In genomic region chr7:39949980-39950472, GRCh38 we compare ENCODE assay signal across 8 cellular contexts. TPM values are rescaled to one million over a fixed set of nuclear protein-coding genes. Genes with fewer than 3 reads are reported as not detected.
DNase-seq lines count a peak whose midpoint lies in the region; ATAC-seq and TF ChIP-seq lines count a peak whose summit lies in the region.

Gene CDK13 (plus strand): TSS chr7:39950256. CDS start chr7:39950642, 386 bp downstream.

- H3K27me3 ChIP-seq in neural progenitor cell = no peaks in the 10 kb centered on the region

- H3K27ac ChIP-seq in neural progenitor cell = peak within 1 kb of the TSS; percentile 95

- peaks cover 56% of the 10 kb centered on the region for H3K79me2 ChIP-seq in neural progenitor cell (ENCODE audit: low read depth)

- DNase-seq in DMS53 treated with DMSO at 0.1 percent for 48 hours (lab: John Stamatoyannopoulos, UW; ENCODE audit: unreplicated experiment) (peak; percentile 46), SHP77 (lab: John Stamatoyannopoulos, UW) (peak; percentile 71 to 87), fibroblast of villous mesenchyme (ENCODE audit: low read depth) (peak; percentile 81), neural progenitor cell (ENCODE audit: low spot score) (peak; percentile 88), stromal cell of bone marrow (ENCODE audit: low read depth) (peak; percentile 38)
- peak; percentile 88 for DNase-seq in activated effector memory CD4-positive, alpha-beta T cell treated with Interleukin-2 at 50 U/mL for 16 hours

- H2AFZ ChIP-seq in neural progenitor cell (replicated peaks) = peak within 1 kb of the TSS; percentile 28

- peaks cover 18% of the 10 kb centered on the region for H3K4me1 ChIP-seq in neural progenitor cell

- H3K4me3 Mint-ChIP-seq in IgD-negative memory B cell (peak within 1 kb of the TSS; percentile 94 to 97 (median 96)), neural progenitor cell (peak within 1 kb of the TSS; percentile 100)

- peaks cover 37% of the 10 kb centered on the region for H4K20me1 ChIP-seq in neural progenitor cell (ENCODE audit: low read depth)

- peak within 1 kb of the TSS; percentile 93 for H3K4me2 ChIP-seq in neural progenitor cell

- no peaks in the 10 kb centered on the region for H3K36me3 ChIP-seq in neural progenitor cell

- peaks cover 30% of the 10 kb centered on the region for H3F3A ChIP-seq in neural progenitor cell (ENCODE audit: low read depth)

- H3K36me3 Mint-ChIP-seq in IgD-negative memory B cell (peaks cover 5% of the 10 kb centered on the region), neural progenitor cell (peaks cover 13% of the 10 kb centered on the region)

- H3K4me1 Mint-ChIP-seq in IgD-negative memory B cell (peaks cover 20 to 36% (median 23%) of the 10 kb centered on the region in 3 donors), neural progenitor cell (peaks cover 21% of the 10 kb centered on the region)

- H3K27me3 Mint-ChIP-seq in IgD-negative memory B cell (no peaks in the 10 kb centered on the region), neural progenitor cell (ENCODE audit: insufficient read depth, low read depth) (peaks cover 8% of the 10 kb centered on the region)

- H3K4me3 ChIP-seq in fibroblast of villous mesenchyme (ENCODE audit: low read depth, low read length) (peak within 1 kb of the TSS; percentile 94), neural progenitor cell (peak within 1 kb of the TSS; percentile 84)

- H3K9ac ChIP-seq in neural progenitor cell = peak within 1 kb of the TSS; percentile 83

- H3K9me3 ChIP-seq in neural progenitor cell (ENCODE audit: low read depth) = no peaks in the 10 kb centered on the region

- H3K27ac Mint-ChIP-seq in IgD-negative memory B cell (peak within 1 kb of the TSS; percentile 98 to 100 (median 99)), neural progenitor cell (peak within 1 kb of the TSS; percentile 100)

- ATAC-seq in GM21528 (IDR thresholded peaks at IDR 0.05; ENCODE audit: low FRiP score, unreplicated experiment) = peak; percentile 44

- no peak for TF ChIP-seq CTCF in fibroblast of villous mesenchyme (IDR thresholded peaks at IDR 0.05; ENCODE audit: insufficient read depth, low read depth, low read length)
- peak; percentile 11 for TF ChIP-seq CTCF in neural progenitor cell (IDR thresholded peaks at IDR 0.05)

- H3K9me3 Mint-ChIP-seq in IgD-negative memory B cell = no peaks in the 10 kb centered on the region
- H3K9me3 Mint-ChIP-seq in neural progenitor cell = peaks cover 2% of the 10 kb centered on the region

RNA-seq across cellular contexts. Expression of gene CDK13, which starts in this region (rescaled TPM):
- polyA plus RNA-seq in IgD-negative memory B cell = 64.6 TPM
- total RNA-seq in fibroblast of villous mesenchyme (73.1 and 82.5 TPM in 2 replicates), neural progenitor cell (ENCODE audit: low replicate concordance) (56.1 and 75.5 TPM in 2 replicates)

Comparison
In these comparisons a context has a peak if more than half of its experiments do, and no peak if none do; other contexts are left out.
1. Peak in every context shown above with its lines: DNase-seq, ATAC-seq, H3K4me3 ChIP-seq and H3K27ac ChIP-seq.
2. DNase-seq: peak in every context shown above with its lines; median percentile 88 in activated effector memory CD4-positive, alpha-beta T cell treated with Interleukin-2 at 50 U/mL for 16 hours; 88 in neural progenitor cell; 81 in fibroblast of villous mesenchyme; 79 in SHP77; 46 in DMS53 treated with DMSO at 0.1 percent for 48 hours; 38 in stromal cell of bone marrow.